Comparison of ENCODE assay signal across 14 cellular contexts in genomic region chr10:1947464-1948043, GRCh38.
DNase-seq lines count a peak whose midpoint lies in the region; ATAC-seq and TF ChIP-seq lines count a peak whose summit lies in the region.
"Had no signal": no experiment of that assay in that cellular context is flagged by ENCODE, and none has a peak within 500 bp of the region (broad histone marks: within the 10 kb centered on the region; RNA-seq: fewer than 3 reads in every experiment).

No MANE protein-coding gene starts in this region.

- CTCF ChIA-PET in activated CD4-positive, alpha-beta T cell treated with anti-CD3 and anti-CD28 coated beads for 36 hours (lab: Charles Lee): interaction anchor here (0.6 to 1.0 kb wide), 2 partner anchors 9 to 1386 kb away, joined by 3 to 5 read pairs; no protein-coding TSS in a partner anchor
- CTCF ChIA-PET in CD4-positive, alpha-beta T cell (lab: Charles Lee): no interaction called here

- peaks cover 2% of the 10 kb centered on the region for H3K9me3 Mint-ChIP-seq in activated CD4-positive, alpha-beta T cell treated with anti-CD3 and anti-CD28 coated beads for 36 hours (ENCODE audit: low read depth)
- peaks cover 7 to 8% of the 10 kb centered on the region in 2 donors for H3K9me3 Mint-ChIP-seq in activated naive CD4-positive, alpha-beta T cell treated with anti-CD3 and anti-CD28 coated beads, Interleukin-2, amount 50 U/mL, for 72 hours
- H3K9me3 Mint-ChIP-seq in CD4-positive, alpha-beta T cell: peaks cover 4% of the 10 kb centered on the region
- no peaks in the 10 kb centered on the region for H3K9me3 Mint-ChIP-seq in stimulated activated effector memory CD8-positive, alpha-beta T cell treated with anti-CD3 and anti-CD28 coated beads, Interleukin-12 subunit alpha, Interleukin-12 subunit beta, amount 100 ng/mL, for 72 hours

- POLR2A ChIA-PET in activated CD4-positive, alpha-beta T cell treated with anti-CD3 and anti-CD28 coated beads for 36 hours (lab: Charles Lee): interaction anchor here (0.5 kb wide), 1 partner anchor 849 kb away, joined by 3 read pairs; no protein-coding TSS in a partner anchor
- POLR2A ChIA-PET in CD4-positive, alpha-beta T cell (lab: Charles Lee): no interaction called here

- H3K36me3 Mint-ChIP-seq in activated CD4-positive, alpha-beta T cell treated with anti-CD3 and anti-CD28 coated beads for 36 hours (ENCODE audit: low read depth): no peaks in the 10 kb centered on the region
- H3K36me3 Mint-ChIP-seq in activated naive CD4-positive, alpha-beta T cell treated with anti-CD3 and anti-CD28 coated beads, Interleukin-2, amount 50 U/mL, for 72 hours: peaks cover 0 to 6% of the 10 kb centered on the region in 2 donors
- H3K36me3 Mint-ChIP-seq in CD4-positive, alpha-beta T cell (ENCODE audit: low read depth): no peaks in the 10 kb centered on the region
- no peaks in the 10 kb centered on the region for H3K36me3 Mint-ChIP-seq in stimulated activated effector memory CD8-positive, alpha-beta T cell treated with anti-CD3 and anti-CD28 coated beads, Interleukin-12 subunit alpha, Interleukin-12 subunit beta, amount 100 ng/mL, for 72 hours
- H3K36me3 Mint-ChIP-seq: CD4-positive, CD25-positive, alpha-beta regulatory T cell had no signal

- peak; percentile 53 for ATAC-seq in activated CD4-positive, alpha-beta T cell treated with anti-CD3 and anti-CD28 coated beads for 36 hours
- ATAC-seq in activated naive CD4-positive, alpha-beta T cell treated with anti-CD3 and anti-CD28 coated beads, Interleukin-2, amount 50 U/mL, for 72 hours: peak; percentile 63 to 95
- peak; percentile 43 for ATAC-seq in CD4-positive, alpha-beta T cell (ENCODE audit: poor library complexity)
- ATAC-seq in stimulated activated effector memory CD8-positive, alpha-beta T cell treated with anti-CD3 and anti-CD28 coated beads, Interleukin-12 subunit alpha, Interleukin-12 subunit beta, amount 100 ng/mL, for 72 hours: no peak
- ATAC-seq: HepG2 had no signal

- H3K4me1 Mint-ChIP-seq in activated CD4-positive, alpha-beta T cell treated with anti-CD3 and anti-CD28 coated beads for 36 hours: peaks cover 17% of the 10 kb centered on the region
- peaks cover 23% of the 10 kb centered on the region for H3K4me1 Mint-ChIP-seq in CD4-positive, alpha-beta T cell (ENCODE audit: low read depth)
- H3K4me1 Mint-ChIP-seq in stimulated activated effector memory CD8-positive, alpha-beta T cell treated with anti-CD3 and anti-CD28 coated beads, Interleukin-12 subunit alpha, Interleukin-12 subunit beta, amount 100 ng/mL, for 72 hours: no peaks in the 10 kb centered on the region

- intact Hi-C loops in activated CD4-positive, alpha-beta T cell treated with anti-CD3 and anti-CD28 coated beads for 36 hours (cut with DNase I, micrococcal nuclease): no loop called here
- intact Hi-C loops in CD4-positive, alpha-beta T cell (cut with DNase I, micrococcal nuclease): no loop called here

- TF ChIP-seq CTCF in CD4-positive, alpha-beta T cell (IDR thresholded peaks at IDR 0.05): no peak

- no peak for DNase-seq in activated CD4-positive, alpha-beta T cell treated with anti-CD3 and anti-CD28 coated beads for 36 hours
- DNase-seq in activated CD4-positive, alpha-beta T cell treated with anti-CD3 and anti-CD28 coated beads for 1 hour: no peak
- no peak for DNase-seq in activated naive CD4-positive, alpha-beta T cell treated with anti-CD3 and anti-CD28 coated beads, Interleukin-2, amount 50 U/mL, for 72 hours (ENCODE audit: low spot score in 2 of 2)
- no peak for DNase-seq in activated naive CD4-positive, alpha-beta T cell treated with Interleukin-2 at 50 U/mL for 16 hours
- DNase-seq in CD4-positive, alpha-beta T cell: no peak
- no peak for DNase-seq in stimulated activated effector memory CD8-positive, alpha-beta T cell treated with anti-CD3 and anti-CD28 coated beads, Interleukin-12 subunit alpha, Interleukin-12 subunit beta, amount 100 ng/mL, for 72 hours (ENCODE audit: low spot score in 2 of 2)
- no peak for DNase-seq in NCI-H1694 (lab: John Stamatoyannopoulos, UW)
- DNase-seq: C1 segment of cervical spinal cord; Caco-2; CD4-positive, CD25-positive, alpha-beta regulatory T cell; GM23248 had no signal

- no peak overlapping the region for H3K4me3 Mint-ChIP-seq in activated CD4-positive, alpha-beta T cell treated with anti-CD3 and anti-CD28 coated beads for 36 hours
- H3K4me3 Mint-ChIP-seq in CD4-positive, alpha-beta T cell: no peak overlapping the region
- no peak overlapping the region for H3K4me3 Mint-ChIP-seq in stimulated activated effector memory CD8-positive, alpha-beta T cell treated with anti-CD3 and anti-CD28 coated beads, Interleukin-12 subunit alpha, Interleukin-12 subunit beta, amount 100 ng/mL, for 72 hours
- H3K4me3 Mint-ChIP-seq: B cell; CD4-positive, CD25-positive, alpha-beta regulatory T cell had no signal

- no peak overlapping the region for H3K27ac ChIP-seq in CD4-positive, alpha-beta T cell (ENCODE audit: low read depth, low read length)
- H3K27ac ChIP-seq: GM23248 had no signal

- no peaks in the 10 kb centered on the region for H3K9me3 ChIP-seq in CD4-positive, alpha-beta T cell (ENCODE audit: control insufficient read depth, low read length)
- H3K9me3 ChIP-seq: Caco-2, HAP-1 had no signal

- H3K27ac Mint-ChIP-seq in activated CD4-positive, alpha-beta T cell treated with anti-CD3 and anti-CD28 coated beads for 36 hours: no peak overlapping the region
- H3K27ac Mint-ChIP-seq in activated naive CD4-positive, alpha-beta T cell treated with anti-CD3 and anti-CD28 coated beads, Interleukin-2, amount 50 U/mL, for 72 hours: no peak overlapping the region
- no peak overlapping the region for H3K27ac Mint-ChIP-seq in CD4-positive, alpha-beta T cell
- H3K27ac Mint-ChIP-seq in stimulated activated effector memory CD8-positive, alpha-beta T cell treated with anti-CD3 and anti-CD28 coated beads, Interleukin-12 subunit alpha, Interleukin-12 subunit beta, amount 100 ng/mL, for 72 hours: peak overlapping the region; percentile 56
- H3K27ac Mint-ChIP-seq: B cell had no signal

- H3K27me3 ChIP-seq in CD4-positive, alpha-beta T cell (ENCODE audit: control insufficient read depth, insufficient read depth, low read length): no peaks in the 10 kb centered on the region

- no peaks in the 10 kb centered on the region for H3K27me3 Mint-ChIP-seq in activated CD4-positive, alpha-beta T cell treated with anti-CD3 and anti-CD28 coated beads for 36 hours
- no peaks in the 10 kb centered on the region for H3K27me3 Mint-ChIP-seq in CD4-positive, alpha-beta T cell
